23 cellular contexts compared by ENCODE assay signal in genomic region chr16:78577597-78577996, GRCh38.
DNase-seq lines count a peak whose midpoint lies in the region; ATAC-seq, FAIRE-seq and TF ChIP-seq lines count a peak whose summit lies in the region.
"Had no signal": no experiment of that assay in that cellular context is flagged by ENCODE, and none has a peak within 500 bp of the region (broad histone marks: within the 10 kb centered on the region; RNA-seq: fewer than 3 reads in every experiment).

No MANE protein-coding gene starts in this region.

- H2AFZ ChIP-seq in Loucy (ENCODE audit: low read length) (no peak overlapping the region), neural cell (ENCODE audit: low read depth, low read length) (no peak overlapping the region), SK-N-SH (ENCODE audit: low read depth) (no peak overlapping the region)

- DNase-seq in NOMO-1 treated with DMSO at 0.1 percent for 48 hours (lab: John Stamatoyannopoulos, UW; ENCODE audit: unreplicated experiment) (peak; percentile 40), NOMO-1 treated with dmso at 0.1 percent for 144 hours (lab: John Stamatoyannopoulos, UW; ENCODE audit: unreplicated experiment) (no peak), SK-N-SH (no peak), H54 (ENCODE audit: insufficient read length, low spot score) (no peak), sigmoid colon (no peak)
- DNase-seq in effector memory CD8-positive, alpha-beta T cell: peak in 1 of 3 experiments; percentile 2
- DNase-seq: IMR-90, NCI-H1092, NCI-H1436, NCI-H187 treated with DMSO at 0.1 percent for 48 hours, NCI-H2107, NCI-H524 had no signal

- H3K4me3 ChIP-seq in Loucy (ENCODE audit: low read length, poor library complexity, severe bottlenecking) (no peak overlapping the region), neural cell (ENCODE audit: low read length) (no peak overlapping the region), SK-N-SH (ENCODE audit: low read depth in 2 of 2, low read length in 1 of 2) (no peak overlapping the region), sigmoid colon (no peak overlapping the region)
- H3K4me3 ChIP-seq: SJSA1 had no signal

- peak overlapping the region; percentile 41 for H3K4me2 ChIP-seq in Loucy (ENCODE audit: low read depth, low read length, poor library complexity, severe bottlenecking)
- H3K4me2 ChIP-seq in neural cell (ENCODE audit: low read length): no peak overlapping the region
- H3K4me2 ChIP-seq in SK-N-SH: no peak overlapping the region
- H3K4me2 ChIP-seq: KMS-11 had no signal

- H3K4me1 ChIP-seq in Loucy (ENCODE audit: insufficient read depth, low read length, poor library complexity, severe bottlenecking) (peaks cover 41% of the 10 kb centered on the region), SK-N-SH (ENCODE audit: control insufficient read depth in 1 of 2, insufficient read depth in 2 of 2, low read depth in 1 of 2, low read length in 1 of 2) (no peaks in the 10 kb centered on the region), sigmoid colon (no peaks in the 10 kb centered on the region)
- H3K4me1 ChIP-seq: SJSA1 had no signal

- TF ChIP-seq CTCF in Loucy (conservative IDR thresholded peaks at IDR 0.05; ENCODE audit: low read length): no peak
- TF ChIP-seq CTCF in neural cell (IDR thresholded peaks at IDR 0.05; ENCODE audit: poor library complexity, severe bottlenecking): no peak
- TF ChIP-seq CTCF in SK-N-SH (IDR thresholded peaks at IDR 0.05): no peak
- TF ChIP-seq CTCF in sigmoid colon (IDR thresholded peaks at IDR 0.05): no peak

- H3K27ac Mint-ChIP-seq in effector memory CD8-positive, alpha-beta T cell: peak overlapping the region in 1 of 2 donors; percentile 51

- POLR2A ChIA-PET in SK-N-SH (lab: Yijun Ruan, JAX): no interaction called here

- H3K4me3 Mint-ChIP-seq in effector memory CD8-positive, alpha-beta T cell: peak overlapping the region in 1 of 2 donors; percentile 46

- H3K36me3 ChIP-seq in Loucy (ENCODE audit: insufficient read depth, low read length) (no peaks in the 10 kb centered on the region), neural cell (ENCODE audit: insufficient read depth, low read length) (no peaks in the 10 kb centered on the region), SK-N-SH (replicated peaks in 1 of 2; ENCODE audit: control insufficient read depth in 1 of 2, insufficient read depth in 2 of 2, low read length in 1 of 2) (no peaks in the 10 kb centered on the region), sigmoid colon (no peaks in the 10 kb centered on the region)
- H3K36me3 ChIP-seq: SJSA1 had no signal

- H4K20me1 ChIP-seq in Loucy (ENCODE audit: insufficient read depth, low read length, poor library complexity, severe bottlenecking) (no peaks in the 10 kb centered on the region), neural cell (ENCODE audit: insufficient read depth) (no peaks in the 10 kb centered on the region), SK-N-SH (ENCODE audit: insufficient read depth) (no peaks in the 10 kb centered on the region)

- H3F3A ChIP-seq in Loucy (ENCODE audit: low read depth): no peaks in the 10 kb centered on the region
- H3F3A ChIP-seq in neural cell (ENCODE audit: insufficient read depth, low read length, poor library complexity, severe bottlenecking): no peaks in the 10 kb centered on the region
- no peaks in the 10 kb centered on the region for H3F3A ChIP-seq in SK-N-SH (replicated peaks; ENCODE audit: insufficient read depth)

- peak; percentile 90 for ATAC-seq in effector memory CD8-positive, alpha-beta T cell (replicated peaks)
- ATAC-seq: Right ventricle myocardium inferior had no signal

- CTCF ChIA-PET in SK-N-SH (lab: Yijun Ruan, JAX): interaction anchor here (1.4 to 1.7 kb wide), 2 partner anchors 37 to 40 kb away, joined by 3 to 4 read pairs; no protein-coding TSS in a partner anchor

- H3K79me2 ChIP-seq in Loucy (ENCODE audit: insufficient read depth, low read length) (no peaks in the 10 kb centered on the region), neural cell (replicated peaks; ENCODE audit: insufficient read depth, low read length) (no peaks in the 10 kb centered on the region), SK-N-SH (ENCODE audit: insufficient read depth) (no peaks in the 10 kb centered on the region)

- peaks cover 3 to 5% of the 10 kb centered on the region in 2 donors for H3K4me1 Mint-ChIP-seq in effector memory CD8-positive, alpha-beta T cell (ENCODE audit: low read depth in 2 of 2)

- no peaks in the 10 kb centered on the region for H3K27me3 ChIP-seq in Loucy (ENCODE audit: insufficient read depth, low read length, poor library complexity, severe bottlenecking)
- no peaks in the 10 kb centered on the region for H3K27me3 ChIP-seq in neural cell (ENCODE audit: insufficient read depth, low read depth, low read length)
- H3K27me3 ChIP-seq in SK-N-SH (ENCODE audit: insufficient read depth): no peaks in the 10 kb centered on the region
- H3K27me3 ChIP-seq in sigmoid colon: no peaks in the 10 kb centered on the region
- H3K27me3 ChIP-seq: SJSA1 had no signal

- intact Hi-C loops in sigmoid colon (cut with DNase I): no loop called here

- H3K9ac ChIP-seq in Loucy (ENCODE audit: low read depth, low read length, poor library complexity, severe bottlenecking) (no peak overlapping the region), neural cell (ENCODE audit: low read length) (no peak overlapping the region), SK-N-SH (no peak overlapping the region)
- H3K9ac ChIP-seq: KMS-11 had no signal

- peaks cover 0 to 1% of the 10 kb centered on the region in 2 donors for H3K9me3 Mint-ChIP-seq in effector memory CD8-positive, alpha-beta T cell

- H3K9me2 ChIP-seq in Loucy (replicated peaks; ENCODE audit: low read depth, low read length): no peaks in the 10 kb centered on the region
- no peaks in the 10 kb centered on the region for H3K9me2 ChIP-seq in neural cell (ENCODE audit: insufficient read depth, low read length)
- no peaks in the 10 kb centered on the region for H3K9me2 ChIP-seq in SK-N-SH

- TF ChIP-seq POLR2A in H54 (IDR thresholded peaks at IDR 0.05; ENCODE audit: low read depth, low read length) (no peak), sigmoid colon (IDR thresholded peaks at IDR 0.05) (no peak)

- no peak for FAIRE-seq in H54 (lab: Jason Lieb, UNC)
- FAIRE-seq: A204.1, G401.6, GM19239, H1, HTR-8/SVneo had no signal

- H3K9me3 ChIP-seq in Loucy (ENCODE audit: insufficient read depth, low read depth, low read length) (no peaks in the 10 kb centered on the region), neural cell (ENCODE audit: low read length) (no peaks in the 10 kb centered on the region), SK-N-SH (0 out of 2 replicates have a peak, but pooled peaks cover 4% of the 10 kb centered on the region), sigmoid colon (no peaks in the 10 kb centered on the region)

- H3K27ac ChIP-seq in neural cell (ENCODE audit: low read length) (no peak overlapping the region), SK-N-SH (ENCODE audit: low read depth in 2 of 2, low read length in 1 of 2) (no peak overlapping the region), sigmoid colon (no peak overlapping the region)
- H3K27ac ChIP-seq: C4-2B, KMS-11, SJSA1 had no signal

- TF ChIP-seq RAD21 in neural cell (conservative IDR thresholded peaks at IDR 0.05) (no peak), SK-N-SH (IDR thresholded peaks at IDR 0.05; ENCODE audit: low read length) (no peak)

- TF ChIP-seq EP300 in neural cell (conservative IDR thresholded peaks at IDR 0.05; ENCODE audit: poor library complexity, severe bottlenecking) (no peak), SK-N-SH (IDR thresholded peaks at IDR 0.05; ENCODE audit: borderline replicate concordance in 1 of 2, low read depth in 1 of 2, low read length in 1 of 2) (no peak), sigmoid colon (IDR thresholded peaks at IDR 0.05) (no peak)

- WGBS in SK-N-SH (ENCODE audit: low lambda C conversion rate): 79% methylated on average over 5 of the region's 5 CpGs
- 87 to 89% methylated on average over 5 of the region's 5 CpGs for WGBS in sigmoid colon, 2 donors

- H3K36me3 Mint-ChIP-seq in effector memory CD8-positive, alpha-beta T cell (ENCODE audit: insufficient read depth): no peaks in the 10 kb centered on the region

- no peaks in the 10 kb centered on the region for H3K27me3 Mint-ChIP-seq in effector memory CD8-positive, alpha-beta T cell

TF ChIP-seq in neural cell, 6 proteins besides CTCF, POLR2A, EP300 and RAD21 (continues in another document):
- TF ChIP-seq POLR2AphosphoS5 (IDR thresholded peaks at IDR 0.05): peak; percentile 43
- no peak for TF ChIP-seq MXI1 (conservative IDR thresholded peaks at IDR 0.05; ENCODE audit: poor library complexity, severe bottlenecking)
- no peak for TF ChIP-seq TAF1 (IDR thresholded peaks at IDR 0.05; ENCODE audit: low read depth)

TF ChIP-seq in SK-N-SH, 30 proteins besides CTCF, POLR2A, EP300 and RAD21 (continues in another document):
- no peak for TF ChIP-seq JUND (IDR thresholded peaks at IDR 0.05)
- TF ChIP-seq YY1 (IDR thresholded peaks at IDR 0.05; ENCODE audit: low read depth): no peak
- no peak for TF ChIP-seq NFIC (IDR thresholded peaks at IDR 0.05; ENCODE audit: borderline replicate concordance)
- TF ChIP-seq ZBTB33 (IDR thresholded peaks at IDR 0.05; ENCODE audit: borderline replicate concordance, low read depth): no peak
- TF ChIP-seq RCOR1 (IDR thresholded peaks at IDR 0.05; ENCODE audit: low read length): no peak
- no peak for TF ChIP-seq GABPA (IDR thresholded peaks at IDR 0.05; ENCODE audit: low read depth)
- no peak for TF ChIP-seq RFX5 (IDR thresholded peaks at IDR 0.05; ENCODE audit: low read length)
- no peak for TF ChIP-seq IRF3 (IDR thresholded peaks at IDR 0.05; ENCODE audit: low read depth, low read length)
